Comparison of ENCODE assay signal across 2 cellular contexts in genomic region chr15:90910441-90911301, GRCh38.
TF ChIP-seq lines count a peak whose summit lies in the region.

No MANE protein-coding gene starts in this region.

TF ChIP-seq in IMR-90, 13 proteins besides CTCF, POLR2A, EP300 and RAD21:
- TF ChIP-seq CEBPB (IDR thresholded peaks at IDR 0.05; ENCODE audit: low read depth, low read length) (no peak), MXI1 (IDR thresholded peaks at IDR 0.05; ENCODE audit: borderline replicate concordance, low read depth, low read length) (no peak), RCOR1 (IDR thresholded peaks at IDR 0.05; ENCODE audit: insufficient replicate concordance, low read length) (no peak), ELK1 (IDR thresholded peaks at IDR 0.05; ENCODE audit: borderline replicate concordance, low read depth, low read length) (no peak), CHD1 (IDR thresholded peaks at IDR 0.05; ENCODE audit: low read depth, low read length) (no peak), BHLHE40 (IDR thresholded peaks at IDR 0.05; ENCODE audit: low read depth, low read length) (no peak), MAZ (IDR thresholded peaks at IDR 0.05; ENCODE audit: borderline replicate concordance, low read depth, low read length) (no peak)
- TF ChIP-seq, protein P1, sequence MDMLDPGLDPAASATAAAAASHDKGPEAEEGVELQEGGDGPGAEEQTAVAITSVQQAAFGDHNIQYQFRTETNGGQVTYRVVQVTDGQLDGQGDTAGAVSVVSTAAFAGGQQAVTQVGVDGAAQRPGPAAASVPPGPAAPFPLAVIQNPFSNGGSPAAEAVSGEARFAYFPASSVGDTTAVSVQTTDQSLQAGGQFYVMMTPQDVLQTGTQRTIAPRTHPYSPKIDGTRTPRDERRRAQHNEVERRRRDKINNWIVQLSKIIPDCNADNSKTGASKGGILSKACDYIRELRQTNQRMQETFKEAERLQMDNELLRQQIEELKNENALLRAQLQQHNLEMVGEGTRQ (IDR thresholded peaks at IDR 0.05; ENCODE audit: low read depth, low read length), result no peak

TF ChIP-seq in endothelial cell of umbilical vein, 7 proteins besides CTCF, POLR2A, EP300 and RAD21:
- TF ChIP-seq MYC (IDR thresholded peaks at IDR 0.05; ENCODE audit: low read depth, low read length), result no peak
- TF ChIP-seq EZH2 (IDR thresholded peaks at IDR 0.05; ENCODE audit: borderline replicate concordance, low read depth, low read length, severe bottlenecking), result no peak
- no peak for TF ChIP-seq FOS (IDR thresholded peaks at IDR 0.05; ENCODE audit: borderline replicate concordance, insufficient read depth, low read length)
- no peak for TF ChIP-seq GATA2 (IDR thresholded peaks at IDR 0.05; ENCODE audit: insufficient read depth, insufficient read length, low read depth, low read length)
- no peak for TF ChIP-seq POLR2AphosphoS5 (IDR thresholded peaks at IDR 0.05; ENCODE audit: insufficient read depth, low read depth, low read length)
- TF ChIP-seq, protein P2, sequence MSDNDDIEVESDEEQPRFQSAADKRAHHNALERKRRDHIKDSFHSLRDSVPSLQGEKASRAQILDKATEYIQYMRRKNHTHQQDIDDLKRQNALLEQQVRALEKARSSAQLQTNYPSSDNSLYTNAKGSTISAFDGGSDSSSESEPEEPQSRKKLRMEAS (IDR thresholded peaks at IDR 0.05; ENCODE audit: insufficient read depth, insufficient read length), result no peak
- no peak for TF ChIP-seq JUN (IDR thresholded peaks at IDR 0.05; ENCODE audit: borderline replicate concordance, insufficient read depth, insufficient read length, low read depth)
